8 cellular contexts compared by ENCODE assay signal in genomic region chr9:19464764-19465570, GRCh38. TPM values are rescaled to one million over a fixed set of nuclear protein-coding genes. Genes with fewer than 3 reads are reported as not detected.
DNase-seq lines count a peak whose midpoint lies in the region; ATAC-seq and TF ChIP-seq lines count a peak whose summit lies in the region.

No MANE protein-coding gene starts in this region.

- peak; percentile 95 for TF ChIP-seq CTCF in 22Rv1 (IDR thresholded peaks at IDR 0.05)
- peak; percentile 96 for TF ChIP-seq CTCF in endodermal cell (conservative IDR thresholded peaks at IDR 0.05)

- no peaks in the 10 kb centered on the region for H3K36me3 ChIP-seq in endodermal cell (ENCODE audit: control insufficient read depth, insufficient read depth, low read length)

- H3K36me3 Mint-ChIP-seq in endodermal cell (ENCODE audit: low read depth), result no peaks in the 10 kb centered on the region

- H3K27ac Mint-ChIP-seq in endodermal cell, result no peak overlapping the region

- no peak for TF ChIP-seq POLR2A in GM18505 (IDR thresholded peaks at IDR 0.05; ENCODE audit: borderline replicate concordance, extremely low read depth, insufficient read depth, insufficient read length)

- DNase-seq in NCI-H226, result peak; percentile 68
- peak; percentile 29 to 36 for DNase-seq in activated CD8-positive, alpha-beta memory T cell treated with anti-CD3 and anti-CD28 coated beads for 4 hours (ENCODE audit: low read depth in 2 of 2)
- peak; percentile 94 for DNase-seq in endodermal cell
- peak; percentile 72 for DNase-seq in midbrain (lab: John Stamatoyannopoulos, UW)
- DNase-seq in stimulated activated CD8-positive, alpha-beta memory T cell treated with anti-CD3 and anti-CD28 coated beads, Interleukin-15, amount 100 ng/mL, for 24 hours (ENCODE audit: low read depth), result peak; percentile 40

- no peak overlapping the region for H3K9ac ChIP-seq in endodermal cell (ENCODE audit: extremely low read depth, low read length, poor library complexity, severe bottlenecking)

- H3K4me1 ChIP-seq in endodermal cell (ENCODE audit: control insufficient read depth, insufficient read depth, low read length), result no peaks in the 10 kb centered on the region

- H3K4me3 Mint-ChIP-seq in endodermal cell, result peak overlapping the region; percentile 60

- peaks cover 6% of the 10 kb centered on the region for H3K9me3 Mint-ChIP-seq in endodermal cell

- H3K27me3 ChIP-seq in endodermal cell (ENCODE audit: control insufficient read depth, insufficient read depth, low read length, poor library complexity, severe bottlenecking), result no peaks in the 10 kb centered on the region

- H3K9me3 ChIP-seq in endodermal cell (ENCODE audit: control insufficient read depth, low read length), result peaks cover 4% of the 10 kb centered on the region

- H3K4me3 ChIP-seq in endodermal cell (ENCODE audit: low read length), result peak overlapping the region; percentile 67

- WGBS in endodermal cell (ENCODE audit: insufficient coverage in 1 of 2, insufficient read length in 1 of 2), 2 experiments, result 28 to 56% methylated on average over 13 to 49 of the region's 49 CpGs

- ATAC-seq in GM18505 (IDR thresholded peaks at IDR 0.05; ENCODE audit: unreplicated experiment) (peak; percentile 96), HG02973 (IDR thresholded peaks at IDR 0.05; ENCODE audit: unreplicated experiment) (peak; percentile 91)

- H3K27ac ChIP-seq in 22Rv1 (no peak overlapping the region), endodermal cell (ENCODE audit: low read depth, low read length) (no peak overlapping the region)

- H3K27me3 Mint-ChIP-seq in endodermal cell (ENCODE audit: insufficient read depth), result peaks cover 6% of the 10 kb centered on the region

- H3K4me1 Mint-ChIP-seq in endodermal cell, result no peaks in the 10 kb centered on the region

RNA-seq across cellular contexts. Expression of gene ACER2, which starts 56.2 kb away (rescaled TPM):
- 1 to 10 TPM; 2.3 to 2.4 TPM for total RNA-seq in endodermal cell
- 4.7 TPM for polyA plus RNA-seq in endodermal cell (2013, experiment 1 of 2)
- polyA plus RNA-seq in endodermal cell (2013, experiment 2 of 2), result 4.7 TPM

Comparison
In these comparisons a context has a peak if more than half of its experiments do, and no peak if none do; other contexts are left out.
1. DNase-seq: peak in every context shown above with its lines; median percentile 94 in endodermal cell; 72 in midbrain; 68 in NCI-H226; 40 in stimulated activated CD8-positive, alpha-beta memory T cell treated with anti-CD3 and anti-CD28 coated beads, Interleukin-15, amount 100 ng/mL, for 24 hours; 32 in activated CD8-positive, alpha-beta memory T cell treated with anti-CD3 and anti-CD28 coated beads for 4 hours.